10 cellular contexts compared by ENCODE assay signal in the genomic region with DNA sequence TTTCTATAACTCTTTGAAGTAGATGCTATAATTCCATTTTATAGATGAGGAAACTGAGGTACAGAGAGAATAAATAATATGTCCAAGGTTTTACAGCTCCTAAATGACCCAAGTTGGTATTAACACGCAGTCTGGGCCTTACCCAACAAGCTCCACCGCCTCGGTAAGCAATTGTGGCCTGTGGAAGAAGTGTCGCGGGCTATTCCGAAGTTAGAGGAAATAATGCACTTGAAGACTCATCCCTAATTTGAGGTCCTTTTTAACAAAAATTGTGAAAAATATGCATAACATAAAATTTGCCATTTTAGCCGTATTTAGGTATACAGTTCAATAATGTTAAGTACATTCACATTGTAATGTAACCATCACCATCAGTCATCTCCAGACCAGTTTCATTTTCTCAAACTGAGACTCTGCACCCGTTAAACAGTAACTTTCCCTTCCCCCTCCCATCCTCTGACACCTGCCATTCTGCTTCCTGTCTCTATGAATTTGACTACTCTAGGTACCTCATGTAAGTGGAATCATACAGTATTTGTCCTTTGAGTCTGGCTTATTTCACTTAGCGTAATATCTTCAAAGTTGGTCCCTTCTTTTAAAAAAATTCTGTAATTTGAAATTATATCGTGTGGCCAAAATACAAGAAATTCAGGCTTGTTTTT. TPM values are rescaled to one million over a fixed set of nuclear protein-coding genes. Genes with fewer than 3 reads are reported as not detected.
A peak's percentile ranks its signal among the peaks of the same experiment; 100 is the strongest.
DNase-seq lines count a peak whose midpoint lies in the region; ATAC-seq and TF ChIP-seq lines count a peak whose summit lies in the region.
"Had no signal": no experiment of that assay in that cellular context is flagged by ENCODE, and none has a peak within 500 bp of the region (broad histone marks: within the 10 kb centered on the region; RNA-seq: fewer than 3 reads in every experiment).

No MANE protein-coding gene starts in this region.

- H2BK5ac ChIP-seq in neuronal stem cell (ENCODE audit: low read length) = no peak overlapping the region

- DNase-seq in activated naive CD4-positive, alpha-beta T cell treated with anti-CD3 and anti-CD28 coated beads, Interleukin-2, amount 50 U/mL, for 72 hours (ENCODE audit: low spot score in 2 of 2) = no peak
- DNase-seq in activated naive CD4-positive, alpha-beta T cell treated with anti-CD3 and anti-CD28 coated beads, Interleukin-2, amount 50 U/mL, for 16 hours = no peak
- DNase-seq in cortex of kidney (lab: John Stamatoyannopoulos, UW) (no peak), neuronal stem cell (ENCODE audit: low spot score) (no peak)
- no peak for DNase-seq in effector CD8-positive, alpha-beta T cell (lab: John Stamatoyannopoulos, UW)
- no peak for DNase-seq in activated effector memory CD4-positive, alpha-beta T cell treated with anti-CD3 and anti-CD28 coated beads, Interleukin-2, amount 50 U/mL, for 16 hours
- DNase-seq: GM23248, NCI-H2227 treated with DMSO at 0.1 percent for 48 hours had no signal

- ATAC-seq in activated naive CD4-positive, alpha-beta T cell treated with anti-CD3 and anti-CD28 coated beads, Interleukin-2, amount 50 U/mL, for 72 hours = peak; percentile 99 to 100
- ATAC-seq in HG02642 (IDR thresholded peaks at IDR 0.05; ENCODE audit: poor library complexity, unreplicated experiment) = peak; percentile 75

- no peak overlapping the region for H2BK120ac ChIP-seq in neuronal stem cell (ENCODE audit: low read depth, low read length)

- no peak overlapping the region for H3K27ac ChIP-seq in neuronal stem cell (replicated peaks; ENCODE audit: low read length)
- H3K27ac ChIP-seq: GM23248 had no signal

- H2AFZ ChIP-seq in Loucy (ENCODE audit: low read length) (no peak overlapping the region), neuronal stem cell (ENCODE audit: low read length) (no peak overlapping the region)
- H2AFZ ChIP-seq: GM23248 had no signal

- H3K27ac Mint-ChIP-seq in activated naive CD4-positive, alpha-beta T cell treated with anti-CD3 and anti-CD28 coated beads, Interleukin-2, amount 50 U/mL, for 72 hours = peak overlapping the region; percentile 37 to 89

- H3K27me3 ChIP-seq in Loucy (ENCODE audit: insufficient read depth, low read length, poor library complexity, severe bottlenecking) = no peaks in the 10 kb centered on the region
- no peaks in the 10 kb centered on the region for H3K27me3 ChIP-seq in neuronal stem cell (ENCODE audit: control insufficient read depth in 3 of 3, insufficient read depth in 3 of 3, low read depth in 1 of 3, low read length in 3 of 3)

- no peak overlapping the region for H2BK15ac ChIP-seq in neuronal stem cell (ENCODE audit: low read length)

- H3K36me3 ChIP-seq in Loucy (ENCODE audit: insufficient read depth, low read length) (peaks cover 50% of the 10 kb centered on the region), neuronal stem cell (replicated peaks in 1 of 2; ENCODE audit: control insufficient read depth in 2 of 2, insufficient read depth in 2 of 2, low read length in 2 of 2) (peaks cover 5 to 86% of the 10 kb centered on the region in 2 donors)

- no peak overlapping the region for H3K18ac ChIP-seq in neuronal stem cell (ENCODE audit: low read length)

- no peaks in the 10 kb centered on the region for H3K9me2 ChIP-seq in Loucy (replicated peaks; ENCODE audit: low read depth, low read length)

- WGBS in neuronal stem cell (ENCODE audit: extremely low coverage in 2 of 2, insufficient read length in 2 of 2, insufficient replicate concordance in 1 of 2), 2 donors = no CpG with 5 or more reads among the region's 10 CpGs

- no peak overlapping the region for H2BK12ac ChIP-seq in neuronal stem cell (ENCODE audit: low read length)

- no peaks in the 10 kb centered on the region for H4K20me1 ChIP-seq in Loucy (ENCODE audit: insufficient read depth, low read length, poor library complexity, severe bottlenecking)

- H3K4me3 ChIP-seq in Loucy (ENCODE audit: low read length, poor library complexity, severe bottlenecking) (peak overlapping the region; percentile 59), neuronal stem cell (ENCODE audit: low read length in 2 of 2) (no peak overlapping the region)
- H3K4me3 ChIP-seq: GM23248 had no signal

- H4K91ac ChIP-seq in neuronal stem cell (ENCODE audit: low read depth, low read length, poor library complexity) = no peak overlapping the region

- H3F3A ChIP-seq in Loucy (ENCODE audit: low read depth) = no peaks in the 10 kb centered on the region

- peaks cover 21 to 39% of the 10 kb centered on the region in 2 donors for H3K36me3 Mint-ChIP-seq in activated naive CD4-positive, alpha-beta T cell treated with anti-CD3 and anti-CD28 coated beads, Interleukin-2, amount 50 U/mL, for 72 hours

- no peaks in the 10 kb centered on the region for H3K79me1 ChIP-seq in neuronal stem cell (ENCODE audit: low read depth, low read length)

- H3K79me2 ChIP-seq in Loucy (ENCODE audit: insufficient read depth, low read length) = no peaks in the 10 kb centered on the region

- H3K4ac ChIP-seq in neuronal stem cell (ENCODE audit: low read length) = no peak overlapping the region

- H4K8ac ChIP-seq in neuronal stem cell (ENCODE audit: low read depth, low read length) = no peak overlapping the region

- H3K4me2 ChIP-seq in Loucy (ENCODE audit: low read depth, low read length, poor library complexity, severe bottlenecking) (peak overlapping the region; percentile 72), neuronal stem cell (ENCODE audit: insufficient read depth, low read length, poor library complexity, severe bottlenecking) (no peak overlapping the region)

- no peaks in the 10 kb centered on the region for H3K9me3 ChIP-seq in Loucy (ENCODE audit: insufficient read depth, low read depth, low read length)
- H3K9me3 ChIP-seq in neuronal stem cell (replicated peaks in 1 of 2; ENCODE audit: control insufficient read depth in 2 of 2, insufficient read depth in 1 of 2, low read depth in 1 of 2, low read length in 2 of 2) = peaks cover 0 to 4% of the 10 kb centered on the region in 2 donors

- H3K14ac ChIP-seq in neuronal stem cell (ENCODE audit: low read length) = no peak overlapping the region

- peaks cover 36% of the 10 kb centered on the region for H3K4me1 ChIP-seq in Loucy (ENCODE audit: insufficient read depth, low read length, poor library complexity, severe bottlenecking)
- H3K4me1 ChIP-seq in neuronal stem cell (ENCODE audit: control insufficient read depth in 2 of 2, insufficient read depth in 1 of 2, low read depth in 1 of 2, low read length in 2 of 2) = no peaks in the 10 kb centered on the region

- H2AK5ac ChIP-seq in neuronal stem cell (ENCODE audit: low read depth, low read length) = no peak overlapping the region

- H3K9ac ChIP-seq in Loucy (ENCODE audit: low read depth, low read length, poor library complexity, severe bottlenecking) (peak overlapping the region; percentile 62), neuronal stem cell (ENCODE audit: low read depth, low read length, poor library complexity) (no peak overlapping the region)
- H3K9ac ChIP-seq: GM23248 had no signal

- H3K9me3 Mint-ChIP-seq in activated naive CD4-positive, alpha-beta T cell treated with anti-CD3 and anti-CD28 coated beads, Interleukin-2, amount 50 U/mL, for 72 hours = no peaks in the 10 kb centered on the region

- TF ChIP-seq CTCF in Loucy (conservative IDR thresholded peaks at IDR 0.05; ENCODE audit: low read length) = no peak

- no peak overlapping the region for H3K23ac ChIP-seq in neuronal stem cell (ENCODE audit: low read depth, low read length, poor library complexity)

RNA-seq across cellular contexts. Expression of gene IDH3A, which starts 18.2 kb away (rescaled TPM):
- 100 to 1,000 TPM; 131 to 138 TPM for total RNA-seq in activated naive CD4-positive, alpha-beta T cell treated with anti-CD3 and anti-CD28 coated beads, Interleukin-2, amount 50 U/mL, for 72 hours
- polyA plus RNA-seq in neuronal stem cell (2013, experiment 1 of 2) = 8.8 TPM
- polyA plus RNA-seq in neuronal stem cell (2013, experiment 2 of 2) = 7.7 TPM

RNA-seq across cellular contexts. Expression of gene CIB2, which starts 36.1 kb away (rescaled TPM):
- 1 to 10 TPM; 1.4 to 1.6 TPM for total RNA-seq in activated naive CD4-positive, alpha-beta T cell treated with anti-CD3 and anti-CD28 coated beads, Interleukin-2, amount 50 U/mL, for 72 hours
- 47.7 TPM for polyA plus RNA-seq in neuronal stem cell (2013, experiment 1 of 2)
- 46.0 TPM for polyA plus RNA-seq in neuronal stem cell (2013, experiment 2 of 2)
